Comparison of ENCODE assay signal across 8 cellular contexts in genomic region chr1:84998642-84999280, GRCh38. TPM values are rescaled to one million over a fixed set of nuclear protein-coding genes. Genes with fewer than 3 reads are reported as not detected.
DNase-seq lines count a peak whose midpoint lies in the region; ATAC-seq lines count a peak whose summit lies in the region.

No MANE protein-coding gene starts in this region.

- peaks cover 39% of the 10 kb centered on the region for H3K4me1 Mint-ChIP-seq in activated T-helper 2 cell treated with anti-CD3 and anti-CD28 coated beads, Interferon-gamma antibody, Interleukin-2, Interleukin-4, amounts not matched to agents 10 μg/mL and 5 μg/mL and 100 μg/mL, durations not matched to agents 14 hours and 24 hours and 36 hours (ENCODE audit: low read depth)

- peak overlapping the region; percentile 94 for H3K4me3 Mint-ChIP-seq in activated T-helper 2 cell treated with anti-CD3 and anti-CD28 coated beads, Interferon-gamma antibody, Interleukin-2, Interleukin-4, amounts not matched to agents 10 μg/mL and 5 μg/mL and 100 μg/mL, durations not matched to agents 14 hours and 24 hours and 36 hours (ENCODE audit: low read depth)

- H3K4me1 ChIP-seq in muscle layer of colon (ENCODE audit: insufficient read depth, low read length) = peaks cover 5% of the 10 kb centered on the region

- peaks cover 31% of the 10 kb centered on the region for H3K27me3 Mint-ChIP-seq in activated T-helper 2 cell treated with anti-CD3 and anti-CD28 coated beads, Interferon-gamma antibody, Interleukin-2, Interleukin-4, amounts not matched to agents 10 μg/mL and 5 μg/mL and 100 μg/mL, durations not matched to agents 14 hours and 24 hours and 36 hours (ENCODE audit: low read depth)

- intact Hi-C loops in activated T-helper 2 cell treated with anti-CD3 and anti-CD28 coated beads, Interferon-gamma antibody, Interleukin-2, Interleukin-4, amounts not matched to agents 10 μg/mL and 5 μg/mL and 100 μg/mL, durations not matched to agents 14 hours and 24 hours and 36 hours (cut with micrococcal nuclease) = loop anchor here (5.0 to 10.0 kb wide), 4 partner anchors 64 to 844 kb away; partner anchors contain the start of gene CTBS

- H3K27ac ChIP-seq in muscle layer of colon (ENCODE audit: low read depth, low read length) = no peak overlapping the region

- peaks cover 44% of the 10 kb centered on the region for H3K36me3 Mint-ChIP-seq in activated T-helper 2 cell treated with anti-CD3 and anti-CD28 coated beads, Interferon-gamma antibody, Interleukin-2, Interleukin-4, amounts not matched to agents 10 μg/mL and 5 μg/mL and 100 μg/mL, durations not matched to agents 14 hours and 24 hours and 36 hours (ENCODE audit: low read depth)

- peak overlapping the region; percentile 75 to 84 for H3K4me3 ChIP-seq in muscle layer of colon (ENCODE audit: low read depth in 1 of 2, low read length in 2 of 2)

- H3K36me3 ChIP-seq in muscle layer of colon (ENCODE audit: insufficient read depth, low read length) = no peaks in the 10 kb centered on the region

- H3K27ac Mint-ChIP-seq in activated T-helper 2 cell treated with anti-CD3 and anti-CD28 coated beads, Interferon-gamma antibody, Interleukin-2, Interleukin-4, amounts not matched to agents 10 μg/mL and 5 μg/mL and 100 μg/mL, durations not matched to agents 14 hours and 24 hours and 36 hours = peak overlapping the region; percentile 30

- peaks cover 9% of the 10 kb centered on the region for H3K9me3 Mint-ChIP-seq in activated T-helper 2 cell treated with anti-CD3 and anti-CD28 coated beads, Interferon-gamma antibody, Interleukin-2, Interleukin-4, amounts not matched to agents 10 μg/mL and 5 μg/mL and 100 μg/mL, durations not matched to agents 14 hours and 24 hours and 36 hours

- peaks cover 8 to 14% of the 10 kb centered on the region in 2 donors for H3K27me3 ChIP-seq in muscle layer of colon (ENCODE audit: control insufficient read depth in 1 of 2, insufficient read depth in 2 of 2, low read length in 2 of 2)

- DNase-seq in MV-4-11 (lab: John Stamatoyannopoulos, UW) (peak; percentile 85), NCI-H128 (lab: John Stamatoyannopoulos, UW; ENCODE audit: unreplicated experiment) (no peak), kidney tubule cell (ENCODE audit: low spot score) (no peak)
- DNase-seq in activated T-helper 2 cell treated with anti-CD3 and anti-CD28 coated beads, Interferon-gamma antibody, Interleukin-2, Interleukin-4, amounts not matched to agents 10 μg/mL and 5 μg/mL and 100 μg/mL, durations not matched to agents 14 hours and 24 hours and 36 hours (ENCODE audit: low spot score) = peak; percentile 25

- no peaks in the 10 kb centered on the region for H3K9me3 ChIP-seq in muscle layer of colon (ENCODE audit: low read length)

- peak; percentile 37 for ATAC-seq in GM18907 (IDR thresholded peaks at IDR 0.05; ENCODE audit: unreplicated experiment)
- no peak for ATAC-seq in GM18873 (IDR thresholded peaks at IDR 0.05; ENCODE audit: low FRiP score, unreplicated experiment)
- ATAC-seq in HG02938 (IDR thresholded peaks at IDR 0.05; ENCODE audit: unreplicated experiment) = no peak

- H3K9ac ChIP-seq in muscle layer of colon (ENCODE audit: low read length) = no peak overlapping the region

RNA-seq across cellular contexts. Expression of gene MCOLN2, which starts 1.8 kb away (rescaled TPM):
- total RNA-seq in activated T-helper 2 cell treated with anti-CD3 and anti-CD28 coated beads, Interferon-gamma antibody, Interleukin-2, Interleukin-4, amounts not matched to agents 10 μg/mL and 5 μg/mL and 100 μg/mL, durations not matched to agents 14 hours and 24 hours and 36 hours = 142 and 143 TPM in 2 replicates

RNA-seq across cellular contexts. Expression of gene MCOLN3, which starts 49.5 kb away (rescaled TPM):
- 0.46 and 0.68 TPM in 2 replicates for total RNA-seq in activated T-helper 2 cell treated with anti-CD3 and anti-CD28 coated beads, Interferon-gamma antibody, Interleukin-2, Interleukin-4, amounts not matched to agents 10 μg/mL and 5 μg/mL and 100 μg/mL, durations not matched to agents 14 hours and 24 hours and 36 hours

Comparison
In these comparisons a context has a peak if more than half of its experiments do, and no peak if none do; other contexts are left out.
1. DNase-seq: peak in MV-4-11 (single experiment) and activated T-helper 2 cell treated with anti-CD3 and anti-CD28 coated beads, Interferon-gamma antibody, Interleukin-2, Interleukin-4, amounts not matched to agents 10 μg/mL and 5 μg/mL and 100 μg/mL, durations not matched to agents 14 hours and 24 hours and 36 hours (single experiment); none in NCI-H128 (single experiment) and kidney tubule cell (single experiment).